Comparison of ENCODE assay signal across 18 cellular contexts in the genomic region with DNA sequence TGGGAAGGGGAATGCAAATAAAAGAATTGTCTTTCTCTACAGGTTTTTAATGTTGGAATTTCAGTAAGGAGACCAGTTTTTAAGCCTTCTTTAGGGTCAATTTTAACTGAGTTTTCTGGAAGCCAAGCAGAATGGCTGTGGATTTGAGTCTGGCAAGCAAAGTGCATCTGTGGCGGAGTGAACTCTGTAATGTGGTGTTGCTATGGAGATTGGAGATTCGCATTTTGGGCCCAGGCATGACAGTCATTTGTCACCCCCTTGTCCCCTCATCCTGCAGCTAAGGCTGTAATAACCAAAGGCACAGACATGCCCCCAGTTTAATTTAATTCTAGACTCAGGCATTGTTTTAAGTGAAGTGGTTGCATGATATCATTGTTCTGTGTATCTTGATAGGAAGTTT. TPM values are rescaled to one million over a fixed set of nuclear protein-coding genes. Genes with fewer than 3 reads are reported as not detected.
DNase-seq lines count a peak whose midpoint lies in the region; ATAC-seq and TF ChIP-seq lines count a peak whose summit lies in the region.
"Had no signal": no experiment of that assay in that cellular context is flagged by ENCODE, and none has a peak within 500 bp of the region (broad histone marks: within the 10 kb centered on the region; RNA-seq: fewer than 3 reads in every experiment).

No MANE protein-coding gene starts in this region.

- peaks cover 0 to 22% (median 6%) of the 10 kb centered on the region in 4 donors for H3K4me1 ChIP-seq in transverse colon
- H3K4me1 ChIP-seq in upper lobe of right lung, result peaks cover 6% of the 10 kb centered on the region
- peaks cover 3% of the 10 kb centered on the region for H3K4me1 ChIP-seq in SJCRH30
- H3K4me1 ChIP-seq: psoas muscle had no signal

- H3K36me3 ChIP-seq in transverse colon (no peaks in the 10 kb centered on the region), upper lobe of right lung (no peaks in the 10 kb centered on the region), SJCRH30 (0 out of 2 replicates have a peak, but pooled peaks cover 2% of the 10 kb centered on the region)
- H3K36me3 ChIP-seq: upper lobe of left lung had no signal

- in situ Hi-C loops in transverse colon (cut with MboI; ENCODE audit: low pct_ligation_motif_present in 1 of 4, low pct_unique_long_range_greater_than_20kb in 1 of 4, low sequenced_read_pairs in 3 of 4), result loop anchor here in 2 of 4 donors (10.0 to 25.0 kb wide), 2 partner anchors 183 to 186 kb away; no protein-coding TSS in a partner anchor

- H3K4me3 ChIP-seq in transverse colon (no peak overlapping the region), upper lobe of right lung (no peak overlapping the region), SJCRH30 (no peak overlapping the region)
- H3K4me3 ChIP-seq: psoas muscle, upper lobe of left lung had no signal

- TF ChIP-seq EP300 in transverse colon (IDR thresholded peaks at IDR 0.05; ENCODE audit: low read depth), result no peak

- no peaks in the 10 kb centered on the region for H3K27me3 ChIP-seq in transverse colon
- H3K27me3 ChIP-seq in upper lobe of right lung, result no peaks in the 10 kb centered on the region
- H3K27me3 ChIP-seq in SJCRH30, result no peaks in the 10 kb centered on the region
- H3K27me3 ChIP-seq: upper lobe of left lung had no signal

- H3K9me3 ChIP-seq in transverse colon (no peaks in the 10 kb centered on the region), upper lobe of right lung (no peaks in the 10 kb centered on the region), SJCRH30 (replicated peaks) (no peaks in the 10 kb centered on the region)
- H3K9me3 ChIP-seq: psoas muscle, upper lobe of left lung had no signal

- TF ChIP-seq POLR2A in transverse colon (IDR thresholded peaks at IDR 0.05), result no peak

- ATAC-seq in SK-N-SH treated with all-trans-retinoic acid at 6 μM for 48 hours (no peak), left lobe of liver (peak; percentile 20), upper lobe of right lung (no peak)
- ATAC-seq: natural killer cell treated with Interleukin-12 subunit alpha and Interleukin-12 subunit beta and Interleukin-15 and Interleukin-18, amount 100 ng/mL, for 72 hours had no signal

- 63 to 80% methylated on average over 1 to 2 of the region's 2 CpGs for WGBS in transverse colon (ENCODE audit: low coverage in 1 of 2), 2 donors

- DNase-seq in DMS53 (lab: John Stamatoyannopoulos, UW) (peak; percentile 4), DMS53 treated with DMSO at 0.1 percent for 48 hours (lab: John Stamatoyannopoulos, UW; ENCODE audit: unreplicated experiment) (no peak), left lobe of liver (ENCODE audit: low spot score) (no peak), transverse colon (no peak), activated gamma-delta T cell (lab: John Stamatoyannopoulos, UW) (no peak), upper lobe of right lung (no peak), SJCRH30 (no peak)
- DNase-seq: activated CD4-positive, CD25-positive, alpha-beta regulatory T cell; NCI-H1436; NCI-H2227 treated with DMSO at 0.1 percent for 48 hours; NK-92 treated with Interleukin-12 subunit alpha and Interleukin-12 subunit beta, amount 100 ng/mL, for 24 hours; psoas muscle; stimulated activated CD4-positive, alpha-beta T cell treated with anti-CD3 and anti-CD28 coated beads, Interleukin-12 subunit alpha, Interleukin-12 subunit beta, amount 100 ng/mL, for 4 hours; stimulated activated naive CD4-positive, alpha-beta T cell had no signal

- intact Hi-C loops in transverse colon (cut with DNase I; ENCODE audit: low total_unique reads), result loop anchor here (5.0 kb wide), 1 partner anchor 178 kb away; no protein-coding TSS in a partner anchor
- intact Hi-C loops in upper lobe of right lung (cut with DNase I), result loop anchor here (5.0 to 10.0 kb wide), 2 partner anchors 166 to 183 kb away; a partner anchor contains a TSS

- H3K27ac ChIP-seq in transverse colon (peak overlapping the region in 3 of 4 donors; percentile 58 to 84 (median 70)), upper lobe of right lung (no peak overlapping the region), SJCRH30 (no peak overlapping the region)
- H3K27ac ChIP-seq: 22Rv1, psoas muscle, upper lobe of left lung had no signal

- TF ChIP-seq CTCF in transverse colon (IDR thresholded peaks at IDR 0.05) (no peak), upper lobe of right lung (IDR thresholded peaks at IDR 0.05) (no peak)

TF ChIP-seq in SK-N-SH treated with all-trans-retinoic acid at 6 μM for 48 hours, 23 proteins besides CTCF, POLR2A, EP300 and RAD21:
- no peak for TF ChIP-seq GLIS3 (CRISPR knock-in tag; IDR thresholded peaks at IDR 0.05)
- TF ChIP-seq SNAI2 (CRISPR knock-in tag; IDR thresholded peaks at IDR 0.05), result 0 out of 2 replicates have a peak, but pooled peaks have one; percentile 19
- peak; percentile 62 for TF ChIP-seq ISL1 (CRISPR knock-in tag; IDR thresholded peaks at IDR 0.05)

RNA-seq across cellular contexts. Expression of a gene that starts 30.5 kb away (rescaled TPM):
- total RNA-seq in left lobe of liver, result 1.9 TPM
- total RNA-seq in transverse colon, result 10 to 100 TPM; 11.5 to 59.5 (median 14.4) TPM
- total RNA-seq in upper lobe of right lung, result 37.1 TPM
- total RNA-seq in SJCRH30 (2014; rRNA removed; shearing (Covaris generic)), result 16.3 and 19.9 TPM in 2 replicates

Comparison
In these comparisons a context has a peak if more than half of its experiments do, and no peak if none do; other contexts are left out.
1. H3K27ac ChIP-seq: peak in transverse colon (3 of 4); none in upper lobe of right lung (single experiment) and SJCRH30 (single experiment).